ENCODE assay signal across 21 cellular contexts in genomic region chr5:159781626-159782157, GRCh38.
DNase-seq lines count a peak whose midpoint lies in the region; ATAC-seq and TF ChIP-seq lines count a peak whose summit lies in the region.
"Had no signal": no experiment of that assay in that cellular context is flagged by ENCODE, and none has a peak within 500 bp of the region (broad histone marks: within the 10 kb centered on the region; RNA-seq: fewer than 3 reads in every experiment).

No MANE protein-coding gene starts in this region.

- H3K9me3 ChIP-seq in breast epithelium (no peaks in the 10 kb centered on the region), aorta (ENCODE audit: control insufficient read depth, low read length) (no peaks in the 10 kb centered on the region)
- H3K9me3 ChIP-seq: right atrium auricular region, spleen had no signal

- no peaks in the 10 kb centered on the region for H3K36me3 ChIP-seq in breast epithelium
- no peaks in the 10 kb centered on the region for H3K36me3 ChIP-seq in aorta (ENCODE audit: control insufficient read depth in 1 of 2, insufficient read depth in 2 of 2, low read length in 1 of 2)
- H3K36me3 ChIP-seq: right atrium auricular region, spleen had no signal

- H3K4me3 Mint-ChIP-seq in MCF 10A (ENCODE audit: unreplicated experiment) = no peak overlapping the region
- no peak overlapping the region for H3K4me3 Mint-ChIP-seq in chondrocyte (ENCODE audit: unreplicated experiment)
- no peak overlapping the region for H3K4me3 Mint-ChIP-seq in osteocyte (ENCODE audit: unreplicated experiment)
- no peak overlapping the region for H3K4me3 Mint-ChIP-seq in CD14-positive monocyte
- H3K4me3 Mint-ChIP-seq: neural crest cell had no signal

- peak; percentile 57 for ATAC-seq in aorta (ENCODE audit: low FRiP score)

- H3K27ac Mint-ChIP-seq in MCF 10A (ENCODE audit: low read depth, unreplicated experiment) (no peak overlapping the region), chondrocyte (ENCODE audit: unreplicated experiment) (peak overlapping the region; percentile 88), osteocyte (ENCODE audit: unreplicated experiment) (peak overlapping the region; percentile 42), CD14-positive monocyte (no peak overlapping the region)

- TF ChIP-seq POLR2A in breast epithelium (IDR thresholded peaks at IDR 0.05) = no peak

- H3K27ac ChIP-seq in breast epithelium = no peak overlapping the region
- peak overlapping the region; percentile 73 to 97 for H3K27ac ChIP-seq in aorta (ENCODE audit: low read depth in 1 of 2, low read length in 2 of 2)
- H3K27ac ChIP-seq: parathyroid adenoma, right atrium auricular region, spleen had no signal

- H3K9me3 Mint-ChIP-seq in MCF 10A (ENCODE audit: unreplicated experiment) = no peaks in the 10 kb centered on the region
- peaks cover 7% of the 10 kb centered on the region for H3K9me3 Mint-ChIP-seq in chondrocyte (ENCODE audit: low read depth)
- H3K9me3 Mint-ChIP-seq in osteocyte (ENCODE audit: unreplicated experiment) = no peaks in the 10 kb centered on the region
- peaks cover 0 to 2% (median 0%) of the 10 kb centered on the region in 7 donors for H3K9me3 Mint-ChIP-seq in CD14-positive monocyte
- H3K9me3 Mint-ChIP-seq: neural crest cell had no signal

- H3K27me3 Mint-ChIP-seq in MCF 10A (ENCODE audit: insufficient read depth, unreplicated experiment) (no peaks in the 10 kb centered on the region), chondrocyte (ENCODE audit: low read depth) (no peaks in the 10 kb centered on the region), osteocyte (ENCODE audit: unreplicated experiment) (no peaks in the 10 kb centered on the region), CD14-positive monocyte (ENCODE audit: low read depth in 3 of 3) (peaks cover 4 to 12% (median 8%) of the 10 kb centered on the region in 3 donors)

- POLR2A ChIA-PET in MCF 10A (lab: Yijun Ruan, JAX) = interaction anchor here (0.7 to 0.8 kb wide), 4 partner anchors 11 to 1227 kb away, joined by 3 read pairs; no protein-coding TSS in a partner anchor

- BruUV-seq in MCF 10A (replicated peaks; lab: Mats Ljungman, UMichigan) = no TSS peak

- H3K27me3 ChIP-seq in breast epithelium (no peaks in the 10 kb centered on the region), aorta (ENCODE audit: control insufficient read depth in 1 of 2, insufficient read depth in 2 of 2, low read length in 1 of 2) (no peaks in the 10 kb centered on the region)
- H3K27me3 ChIP-seq: right atrium auricular region had no signal

- CTCF ChIA-PET in MCF 10A (lab: Yijun Ruan, JAX) = interaction anchor here (0.6 to 1.7 kb wide), 2 partner anchors 8 to 22 kb away, joined by 4 read pairs; no protein-coding TSS in a partner anchor

- H3K4me3 ChIP-seq in breast epithelium (no peak overlapping the region), aorta (ENCODE audit: low read length in 2 of 2) (no peak overlapping the region)
- H3K4me3 ChIP-seq: right atrium auricular region, spleen had no signal

- H3K36me3 Mint-ChIP-seq in MCF 10A (ENCODE audit: insufficient read depth, unreplicated experiment) = no peaks in the 10 kb centered on the region
- no peaks in the 10 kb centered on the region for H3K36me3 Mint-ChIP-seq in chondrocyte (ENCODE audit: low read depth)
- no peaks in the 10 kb centered on the region for H3K36me3 Mint-ChIP-seq in osteocyte (ENCODE audit: unreplicated experiment)
- H3K36me3 Mint-ChIP-seq in CD14-positive monocyte = no peaks in the 10 kb centered on the region
- H3K36me3 Mint-ChIP-seq: CD4-positive, alpha-beta memory T cell had no signal

- DNase-seq in MCF 10A (ENCODE audit: unreplicated experiment) (peak; percentile 53), breast epithelium (ENCODE audit: low spot score in 2 of 2) (no peak), chondrocyte (ENCODE audit: low spot score) (no peak), osteocyte (ENCODE audit: extremely low spot score, unreplicated experiment) (no peak), aorta (no peak), NCI-H2029 (lab: John Stamatoyannopoulos, UW) (no peak), CD14-positive monocyte (ENCODE audit: low spot score) (no peak)
- no peak for DNase-seq in activated CD4-positive, alpha-beta T cell treated with anti-CD3 and anti-CD28 coated beads, Interleukin-2, amount 50 U/mL, for 48 hours
- DNase-seq: activated effector memory CD4-positive, alpha-beta T cell treated with Interleukin-2 at 50 U/mL for 16 hours; activated T-cell treated with anti-CD3 and anti-CD28 coated beads for 4 hours; AML-193; CD4-positive, alpha-beta memory T cell; glutamatergic neuron; NCI-H1105; NCI-H1930; NCI-H2227 treated with DMSO at 0.1 percent for 48 hours; NCI-H748 treated with DMSO at 0.1 percent for 48 hours; spleen had no signal

- TF ChIP-seq CTCF in MCF 10A (IDR thresholded peaks at IDR 0.05; ENCODE audit: unreplicated experiment) (no peak), breast epithelium (IDR thresholded peaks at IDR 0.05) (no peak), chondrocyte (IDR thresholded peaks at IDR 0.05) (no peak), osteocyte (IDR thresholded peaks at IDR 0.05) (no peak), CD14-positive monocyte (IDR thresholded peaks at IDR 0.05) (no peak)

- intact Hi-C loops in MCF 10A (cut with micrococcal nuclease) (no loop called here), breast epithelium (cut with DNase I; ENCODE audit: low total_unique reads) (no loop called here), aorta (cut with DNase I) (loop anchor here in 1 of 2 donors (5.0 kb wide), 1 partner anchor 131 kb away; no protein-coding TSS in a partner anchor), CD14-positive monocyte (cut with micrococcal nuclease) (no loop called here)

- peaks cover 37% of the 10 kb centered on the region for H3K4me1 Mint-ChIP-seq in MCF 10A (ENCODE audit: insufficient read depth, unreplicated experiment)
- peaks cover 64% of the 10 kb centered on the region for H3K4me1 Mint-ChIP-seq in chondrocyte (ENCODE audit: low read depth)
- H3K4me1 Mint-ChIP-seq in osteocyte (ENCODE audit: unreplicated experiment) = peaks cover 78% of the 10 kb centered on the region
- peaks cover 4% of the 10 kb centered on the region for H3K4me1 Mint-ChIP-seq in CD14-positive monocyte
- H3K4me1 Mint-ChIP-seq: CD4-positive, alpha-beta memory T cell; neural crest cell had no signal

- WGBS in aorta, 2 donors = 7 to 9% methylated on average over 3 of the region's 3 CpGs

- no peaks in the 10 kb centered on the region for H3K4me1 ChIP-seq in breast epithelium
- peaks cover 15 to 20% of the 10 kb centered on the region in 2 donors for H3K4me1 ChIP-seq in aorta (ENCODE audit: control insufficient read depth in 1 of 2, insufficient read depth in 2 of 2, low read length in 2 of 2)
- H3K4me1 ChIP-seq: parathyroid adenoma had no signal

Comparison
In these comparisons a context has a peak if more than half of its experiments do, and no peak if none do; other contexts are left out.
1. H3K27ac Mint-ChIP-seq: peak in chondrocyte (single experiment) and osteocyte (single experiment); none in MCF 10A (single experiment) and CD14-positive monocyte (0 of 7).
2. H3K27ac ChIP-seq: peak in aorta (2 of 2); none in breast epithelium (0 of 2).